Comparison of ENCODE assay signal across 8 cellular contexts in the genomic region with DNA sequence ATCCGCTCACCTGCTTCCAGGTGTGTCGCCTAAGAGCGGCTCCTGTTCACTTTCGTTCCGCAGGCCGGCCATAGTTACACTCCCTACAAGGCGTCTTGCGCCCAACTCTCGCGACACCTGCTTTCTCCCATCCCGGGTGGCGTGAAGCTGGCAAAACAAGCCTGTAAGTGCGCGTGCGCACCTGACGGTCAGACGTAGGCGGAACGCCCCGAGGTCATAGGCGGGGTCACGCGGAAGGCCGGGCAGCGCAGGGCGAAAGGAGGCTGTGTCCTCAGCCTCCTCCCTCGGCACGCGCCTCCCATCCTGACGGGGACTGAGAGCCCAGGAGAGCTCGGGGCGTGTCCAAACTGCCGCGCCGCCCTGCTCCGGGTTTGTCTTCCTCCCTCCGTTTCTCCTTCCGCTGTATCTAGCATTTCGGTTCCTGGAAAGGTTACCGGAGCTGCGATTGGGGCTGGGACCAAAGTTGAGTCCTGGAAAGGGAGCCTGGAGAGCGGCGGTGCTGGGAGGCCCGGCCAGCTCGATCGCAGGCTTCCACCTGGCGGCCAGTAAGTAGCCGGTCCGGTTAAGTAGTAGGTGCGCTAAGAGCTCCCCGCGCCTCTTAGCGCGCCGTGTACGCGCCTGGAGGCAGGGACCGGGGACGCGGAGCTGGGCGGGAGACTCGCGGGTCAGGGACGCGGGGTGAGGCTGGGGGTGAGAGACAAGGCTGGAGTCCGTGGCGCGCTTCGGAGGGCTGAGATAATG. TPM values are rescaled to one million over a fixed set of nuclear protein-coding genes. Genes with fewer than 3 reads are reported as not detected.
A peak's percentile ranks its signal among the peaks of the same experiment; 100 is the strongest.
DNase-seq lines count a peak whose midpoint lies in the region; ATAC-seq and TF ChIP-seq lines count a peak whose summit lies in the region.

A gene (plus strand): TSS at position 345 of the 741 bp plus-strand sequence. CDS start 17,550 bp downstream, outside the sequence.
A gene with protein sequence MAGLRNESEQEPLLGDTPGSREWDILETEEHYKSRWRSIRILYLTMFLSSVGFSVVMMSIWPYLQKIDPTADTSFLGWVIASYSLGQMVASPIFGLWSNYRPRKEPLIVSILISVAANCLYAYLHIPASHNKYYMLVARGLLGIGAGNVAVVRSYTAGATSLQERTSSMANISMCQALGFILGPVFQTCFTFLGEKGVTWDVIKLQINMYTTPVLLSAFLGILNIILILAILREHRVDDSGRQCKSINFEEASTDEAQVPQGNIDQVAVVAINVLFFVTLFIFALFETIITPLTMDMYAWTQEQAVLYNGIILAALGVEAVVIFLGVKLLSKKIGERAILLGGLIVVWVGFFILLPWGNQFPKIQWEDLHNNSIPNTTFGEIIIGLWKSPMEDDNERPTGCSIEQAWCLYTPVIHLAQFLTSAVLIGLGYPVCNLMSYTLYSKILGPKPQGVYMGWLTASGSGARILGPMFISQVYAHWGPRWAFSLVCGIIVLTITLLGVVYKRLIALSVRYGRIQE (minus strand): TSS at position 112 of the 741 bp plus-strand sequence. CDS start 40 bp downstream, at position 72.

- peaks cover 24% of the 10 kb centered on the region for H3K36me3 Mint-ChIP-seq in CD8-positive, alpha-beta T cell
- peaks cover 17% of the 10 kb centered on the region for H3K36me3 Mint-ChIP-seq in activated CD4-positive, alpha-beta memory T cell treated with anti-CD3 and anti-CD28 coated beads for 36 hours

- H3K9me3 ChIP-seq in CD8-positive, alpha-beta T cell (ENCODE audit: low read length), result no peaks in the 10 kb centered on the region
- no peaks in the 10 kb centered on the region for H3K9me3 ChIP-seq in liver (ENCODE audit: control insufficient read depth in 4 of 4, low read length in 3 of 4)

- peak within 1 kb of the TSS; percentile 91 for H3K27ac ChIP-seq in CD8-positive, alpha-beta T cell (ENCODE audit: low read depth, low read length)
- H3K27ac ChIP-seq in liver (ENCODE audit: low read depth in 1 of 2, low read length in 2 of 2), result peak within 1 kb of the TSS; percentile 96 to 98

- peak; percentile 85 for ATAC-seq in CD8-positive, alpha-beta T cell
- ATAC-seq in GM19452 (IDR thresholded peaks at IDR 0.05; ENCODE audit: unreplicated experiment), result peak; percentile 95

- peak within 1 kb of the TSS; percentile 96 for H3K27ac Mint-ChIP-seq in CD8-positive, alpha-beta T cell
- peak within 1 kb of the TSS; percentile 95 for H3K27ac Mint-ChIP-seq in activated CD4-positive, alpha-beta memory T cell treated with anti-CD3 and anti-CD28 coated beads for 36 hours

- intact Hi-C loops in CD8-positive, alpha-beta T cell (cut with DNase I, micrococcal nuclease), result loop anchor here (1.0 to 5.0 kb wide), 8 partner anchors 84 to 1128 kb away; a partner anchor contains a TSS
- intact Hi-C loops in activated CD4-positive, alpha-beta memory T cell treated with anti-CD3 and anti-CD28 coated beads for 36 hours (cut with micrococcal nuclease), result loop anchor here (1.0 to 10.0 kb wide), 7 partner anchors 32 to 1130 kb away; a partner anchor contains a TSS

- WGBS in liver, result under 1% methylated on average over 69 of the region's 69 CpGs

- H3K36me3 ChIP-seq in CD8-positive, alpha-beta T cell (ENCODE audit: insufficient read depth, low read length), result no peaks in the 10 kb centered on the region
- H3K36me3 ChIP-seq in liver (ENCODE audit: control insufficient read depth in 4 of 4, insufficient read depth in 3 of 4, low read depth in 1 of 4, low read length in 3 of 4), result peaks cover 0 to 3% (median 0%) of the 10 kb centered on the region in 4 donors

- POLR2A ChIA-PET in CD8-positive, alpha-beta T cell (lab: Charles Lee), result interaction anchor here (0.7 to 2.4 kb wide), 15 partner anchors 8 to 1129 kb away, joined by 3 to 46 read pairs (median 3); a partner anchor contains a TSS
- POLR2A ChIA-PET in activated CD4-positive, alpha-beta memory T cell treated with anti-CD3 and anti-CD28 coated beads for 36 hours (lab: Charles Lee), result interaction anchor here (0.9 to 2.5 kb wide), 9 partner anchors 30 to 847 kb away, joined by 3 to 44 read pairs (median 6); a partner anchor contains a TSS

- H3K27me3 Mint-ChIP-seq in CD8-positive, alpha-beta T cell (ENCODE audit: low read depth), result no peaks in the 10 kb centered on the region
- no peaks in the 10 kb centered on the region for H3K27me3 Mint-ChIP-seq in activated CD4-positive, alpha-beta memory T cell treated with anti-CD3 and anti-CD28 coated beads for 36 hours

- H3K4me3 Mint-ChIP-seq in CD8-positive, alpha-beta T cell, result peak within 1 kb of the TSS; percentile 94
- peak within 1 kb of the TSS; percentile 94 for H3K4me3 Mint-ChIP-seq in activated CD4-positive, alpha-beta memory T cell treated with anti-CD3 and anti-CD28 coated beads for 36 hours

- peak within 1 kb of the TSS; percentile 87 to 90 for H3K9ac ChIP-seq in liver (ENCODE audit: low read depth in 1 of 2, low read length in 2 of 2)

- H3K9me3 Mint-ChIP-seq in CD8-positive, alpha-beta T cell, result no peaks in the 10 kb centered on the region
- H3K9me3 Mint-ChIP-seq in activated CD4-positive, alpha-beta memory T cell treated with anti-CD3 and anti-CD28 coated beads for 36 hours, result no peaks in the 10 kb centered on the region

- DNase-seq in CD8-positive, alpha-beta T cell, result peak; percentile 96 to 99 (median 99)
- peak; percentile 99 for DNase-seq in HK-2 (ENCODE audit: unreplicated experiment)
- DNase-seq in NCI-H82 treated with DMSO at 0.1 percent for 48 hours (lab: John Stamatoyannopoulos, UW; ENCODE audit: unreplicated experiment), result peak; percentile 87
- DNase-seq in activated CD4-positive, alpha-beta memory T cell treated with anti-CD3 and anti-CD28 coated beads for 36 hours, result peak; percentile 100
- DNase-seq in dermis microvascular lymphatic vessel endothelial cell (ENCODE audit: low read depth in 2 of 2), result peak; percentile 97 to 98
- peak; percentile 99 for DNase-seq in stimulated activated CD4-positive, alpha-beta T cell treated with anti-CD3 and anti-CD28 coated beads, Interleukin-4, amount 100 ng/mL, for 24 hours

- no peak for TF ChIP-seq CTCF in CD8-positive, alpha-beta T cell (IDR thresholded peaks at IDR 0.05)
- TF ChIP-seq CTCF in liver (IDR thresholded peaks at IDR 0.05; ENCODE audit: low read depth, low read length, missing input control), result peak; percentile 22

- no peaks in the 10 kb centered on the region for H3K27me3 ChIP-seq in CD8-positive, alpha-beta T cell (ENCODE audit: insufficient read depth, low read length)
- H3K27me3 ChIP-seq in liver (ENCODE audit: control insufficient read depth in 4 of 4, insufficient read depth in 4 of 4, low read length in 3 of 4), result no peaks in the 10 kb centered on the region

- peaks cover 49% of the 10 kb centered on the region for H3K4me1 Mint-ChIP-seq in CD8-positive, alpha-beta T cell (ENCODE audit: low read depth)
- peaks cover 38% of the 10 kb centered on the region for H3K4me1 Mint-ChIP-seq in activated CD4-positive, alpha-beta memory T cell treated with anti-CD3 and anti-CD28 coated beads for 36 hours (ENCODE audit: low read depth)

- peak; percentile 55 to 58 for TF ChIP-seq RAD21 in liver (IDR thresholded peaks at IDR 0.05)

- H3K4me3 ChIP-seq in CD8-positive, alpha-beta T cell (ENCODE audit: low read depth, low read length), result peak within 1 kb of the TSS; percentile 92
- H3K4me3 ChIP-seq in liver (ENCODE audit: low read depth in 1 of 3, low read length in 3 of 3), result peak within 1 kb of the TSS; percentile 66 to 89 (median 88)

- peaks cover 27% of the 10 kb centered on the region for H3K4me1 ChIP-seq in CD8-positive, alpha-beta T cell (ENCODE audit: insufficient read depth, low read length)
- H3K4me1 ChIP-seq in liver (ENCODE audit: control insufficient read depth in 4 of 4, insufficient read depth in 4 of 4, low read length in 3 of 4), result peaks cover 11 to 27% (median 17%) of the 10 kb centered on the region in 4 donors

- CTCF ChIA-PET in CD8-positive, alpha-beta T cell (lab: Charles Lee), result interaction anchor here (1.0 to 1.6 kb wide), 7 partner anchors 9 to 95 kb away, joined by 3 to 11 read pairs (median 4); a partner anchor contains a TSS
- CTCF ChIA-PET in activated CD4-positive, alpha-beta memory T cell treated with anti-CD3 and anti-CD28 coated beads for 36 hours (lab: Charles Lee), result interaction anchor here (0.8 to 1.7 kb wide), 8 partner anchors 12 to 321 kb away, joined by 3 to 7 read pairs (median 5); a partner anchor contains a TSS

TF ChIP-seq in liver, 16 proteins besides CTCF, POLR2A, EP300 and RAD21 (continues in another document):
- TF ChIP-seq, protein P1, sequence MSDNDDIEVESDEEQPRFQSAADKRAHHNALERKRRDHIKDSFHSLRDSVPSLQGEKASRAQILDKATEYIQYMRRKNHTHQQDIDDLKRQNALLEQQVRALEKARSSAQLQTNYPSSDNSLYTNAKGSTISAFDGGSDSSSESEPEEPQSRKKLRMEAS (IDR thresholded peaks at IDR 0.05), result peak; percentile 90
- peak; percentile 98 for TF ChIP-seq NR2F2 (IDR thresholded peaks at IDR 0.05)
- peak; percentile 87 for TF ChIP-seq SP1 (IDR thresholded peaks at IDR 0.05)

RNA-seq across cellular contexts. Expression of the first gene that starts in this region (rescaled TPM):
- 10 to 100 TPM; 13.3 to 13.5 TPM for total RNA-seq in CD8-positive, alpha-beta T cell
- total RNA-seq in activated CD4-positive, alpha-beta memory T cell treated with anti-CD3 and anti-CD28 coated beads for 36 hours, result 10 to 100 TPM; 17.3 to 18.9 TPM
- total RNA-seq in dermis microvascular lymphatic vessel endothelial cell (5.6 and 5.9 TPM in 2 replicates), liver (10 to 100 TPM in 1 of 2 donors, 1 to 10 TPM in 1; 8.8 to 14.1 TPM)
- 1 to 10 TPM; 3.9 to 8.1 TPM for polyA plus RNA-seq in liver

RNA-seq across cellular contexts. Expression of the second gene that starts in this region (rescaled TPM):
- 10 to 100 TPM; 26.1 to 27.1 TPM for total RNA-seq in CD8-positive, alpha-beta T cell
- 10 to 100 TPM; 13.0 to 15.3 TPM for total RNA-seq in activated CD4-positive, alpha-beta memory T cell treated with anti-CD3 and anti-CD28 coated beads for 36 hours
- 12.3 and 14.4 TPM in 2 replicates for total RNA-seq in dermis microvascular lymphatic vessel endothelial cell
- total RNA-seq in liver, result 10 to 100 TPM; 19.5 to 21.0 TPM
- 10 to 100 TPM in 1 of 2 donors, 1 to 10 TPM in 1; 6.3 to 15.6 TPM for polyA plus RNA-seq in liver

Comparison
In these comparisons a context has a peak if more than half of its experiments do, and no peak if none do; other contexts are left out.
1. Peak in every context shown above with its lines: DNase-seq, ATAC-seq, H3K4me3 ChIP-seq and H3K27ac ChIP-seq.